Comparison of ENCODE assay signal across 8 cellular contexts in the genomic region with DNA sequence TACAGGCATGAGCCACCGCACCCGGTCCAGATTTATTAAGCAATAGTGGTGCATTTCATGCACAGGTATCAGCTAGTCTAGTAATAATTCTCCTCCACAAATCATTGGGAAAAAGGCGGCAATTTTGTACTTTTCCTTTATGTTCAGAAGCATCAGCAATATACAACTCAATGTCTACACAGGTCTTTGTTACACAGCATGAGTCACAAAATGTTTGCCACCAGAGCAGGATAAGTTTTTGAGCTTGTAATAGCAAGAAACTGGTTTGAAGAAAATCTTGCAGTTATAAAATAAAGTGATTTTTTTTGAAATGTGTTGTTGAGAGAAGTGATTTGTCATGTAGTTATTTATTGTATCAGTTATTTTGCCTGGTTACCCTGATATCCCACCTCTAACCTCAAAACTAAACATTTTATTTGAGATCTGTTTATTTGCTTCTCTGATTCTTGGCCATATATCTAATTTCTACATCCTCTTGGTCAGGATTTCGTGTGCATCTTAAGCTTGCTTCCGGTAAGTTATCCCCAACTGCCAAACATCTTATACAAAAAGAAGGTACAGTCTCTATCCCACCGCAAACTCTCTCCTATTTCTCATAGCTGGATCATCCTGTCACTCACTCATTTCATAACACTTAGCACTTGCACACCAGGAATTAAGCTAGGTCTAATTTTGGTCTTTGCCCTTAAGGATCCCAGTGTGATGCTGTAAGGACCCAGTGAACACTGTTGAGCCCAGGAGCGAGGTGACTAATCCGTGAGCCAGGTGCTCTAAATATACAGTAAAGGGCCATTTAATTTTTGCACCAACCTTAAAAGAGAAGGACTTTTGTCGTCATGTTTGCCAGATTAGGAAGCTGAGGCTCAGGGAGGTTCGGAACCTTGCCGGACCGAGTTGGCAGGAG. TPM values are rescaled to one million over a fixed set of nuclear protein-coding genes. Genes with fewer than 3 reads are reported as not detected.
DNase-seq lines count a peak whose midpoint lies in the region; FAIRE-seq and TF ChIP-seq lines count a peak whose summit lies in the region.

No MANE protein-coding gene starts in this region.

- H3K9ac ChIP-seq in endothelial cell of umbilical vein (replicated peaks; ENCODE audit: extremely low read depth, insufficient read depth, low read length) = no peak overlapping the region

- no peaks in the 10 kb centered on the region for H3K9me1 ChIP-seq in endothelial cell of umbilical vein (replicated peaks; ENCODE audit: control insufficient read depth, extremely low read depth, insufficient read depth, low read length)

- H3K9me3 ChIP-seq in endothelial cell of umbilical vein (replicated peaks; ENCODE audit: control insufficient read depth, insufficient read depth, low read length) = no peaks in the 10 kb centered on the region
- no peaks in the 10 kb centered on the region for H3K9me3 ChIP-seq in prostate gland

- H3K4me2 ChIP-seq in endothelial cell of umbilical vein (ENCODE audit: insufficient read depth, low read length) = peak overlapping the region; percentile 81

- TF ChIP-seq CTCF in endothelial cell of umbilical vein (IDR thresholded peaks at IDR 0.05; ENCODE audit: extremely low read depth in 1 of 2, insufficient read depth in 1 of 2, low read depth in 1 of 2, low read length in 2 of 2) = no peak
- TF ChIP-seq CTCF in prostate gland (IDR thresholded peaks at IDR 0.05) = no peak

- H3K4me1 ChIP-seq in endothelial cell of umbilical vein (ENCODE audit: control insufficient read depth, extremely low read depth, insufficient read depth, low read length) (peaks cover 28% of the 10 kb centered on the region), prostate gland (replicated peaks) (peaks cover 3% of the 10 kb centered on the region)

- H3K36me3 ChIP-seq in endothelial cell of umbilical vein (ENCODE audit: control insufficient read depth in 2 of 2, extremely low read depth in 1 of 2, insufficient read depth in 2 of 2, low read length in 2 of 2) (no peaks in the 10 kb centered on the region), prostate gland (no peaks in the 10 kb centered on the region)

- DNase-seq in NCI-H1092 treated with DMSO at 0.1 percent for 48 hours (lab: John Stamatoyannopoulos, UW) (peak; percentile 46), NCI-H1092 (lab: John Stamatoyannopoulos, UW) (no peak), NCI-H82 treated with DMSO at 0.1 percent for 48 hours (lab: John Stamatoyannopoulos, UW; ENCODE audit: unreplicated experiment) (peak; percentile 63), endothelial cell of umbilical vein (ENCODE audit: low read depth, low spot score) (no peak), prostate gland (ENCODE audit: low spot score) (no peak), HuH-7 (ENCODE audit: low spot score) (no peak), T-helper 9 cell (no peak), epidermal melanocyte (ENCODE audit: insufficient read length, low spot score) (no peak)

- peak overlapping the region; percentile 64 for H2AFZ ChIP-seq in endothelial cell of umbilical vein (ENCODE audit: low read depth, low read length)

- no peaks in the 10 kb centered on the region for H3K79me2 ChIP-seq in endothelial cell of umbilical vein (ENCODE audit: control insufficient read depth, insufficient read depth, low read length)

- no TSS peak for BruUV-seq in endothelial cell of umbilical vein (replicated peaks; lab: Mats Ljungman, UMichigan)

- POLR2A ChIA-PET in endothelial cell of umbilical vein (lab: Charles Lee) = interaction anchor here (1.0 to 1.1 kb wide), 2 partner anchors 10 to 13 kb away, joined by 3 read pairs; no protein-coding TSS in a partner anchor

- intact Hi-C loops in endothelial cell of umbilical vein (cut with micrococcal nuclease) (loop anchor here (2.0 kb wide), 1 partner anchor 16 kb away; a partner anchor contains a TSS), prostate gland (cut with DNase I) (no loop called here)

- no peak overlapping the region for H3K27ac ChIP-seq in endothelial cell of umbilical vein (ENCODE audit: insufficient read depth, low read depth, low read length)
- peak overlapping the region; percentile 3 to 30 for H3K27ac ChIP-seq in prostate gland

- FAIRE-seq in endothelial cell of umbilical vein (lab: Jason Lieb, UNC) = no peak

- CTCF ChIA-PET in endothelial cell of umbilical vein (lab: Charles Lee) = interaction anchor here (0.9 to 2.0 kb wide), 12 partner anchors 10 to 234 kb away, joined by 3 to 8 read pairs (median 4); a partner anchor contains a TSS

- dilution Hi-C loops in endothelial cell of umbilical vein (cut with MboI; ENCODE audit: extremely low pct_ligation_motif_present, low sequenced_read_pairs) = no loop called here

- WGBS in prostate gland = 51% methylated on average over 12 of the region's 12 CpGs

- H4K20me1 ChIP-seq in endothelial cell of umbilical vein (replicated peaks; ENCODE audit: control insufficient read depth, extremely low read depth, insufficient read depth, low read length) = no peaks in the 10 kb centered on the region

- H3K4me3 ChIP-seq in endothelial cell of umbilical vein (replicated peaks in 1 of 3; ENCODE audit: insufficient read depth in 1 of 3, low read depth in 1 of 3, low read length in 3 of 3) (peak overlapping the region in 2 of 3 experiments; percentile 63 to 79), prostate gland (peak overlapping the region; percentile 38)

- TF ChIP-seq POLR2A in endothelial cell of umbilical vein (IDR thresholded peaks at IDR 0.05; ENCODE audit: low read depth, low read length) = no peak
- TF ChIP-seq POLR2A in prostate gland (IDR thresholded peaks at IDR 0.05) = no peak

- H3K27me3 ChIP-seq in endothelial cell of umbilical vein (ENCODE audit: control insufficient read depth in 2 of 2, insufficient read depth in 2 of 2, low read length in 2 of 2) = peaks cover 10 to 15% of the 10 kb centered on the region in 2 experiments
- no peaks in the 10 kb centered on the region for H3K27me3 ChIP-seq in prostate gland (replicated peaks; ENCODE audit: insufficient read depth)

TF ChIP-seq in endothelial cell of umbilical vein, 7 proteins besides CTCF, POLR2A, EP300 and RAD21 (continues in another document):
- TF ChIP-seq FOS (IDR thresholded peaks at IDR 0.05; ENCODE audit: borderline replicate concordance, insufficient read depth, low read length) = no peak
- no peak for TF ChIP-seq GATA2 (IDR thresholded peaks at IDR 0.05; ENCODE audit: insufficient read depth, insufficient read length, low read depth, low read length)
- TF ChIP-seq JUN (IDR thresholded peaks at IDR 0.05; ENCODE audit: borderline replicate concordance, insufficient read depth, insufficient read length, low read depth) = no peak

RNA-seq across cellular contexts. Expression of a gene that starts 4.5 kb away (rescaled TPM):
- total RNA-seq in endothelial cell of umbilical vein (4.6 and 5.8 TPM in 2 replicates), prostate gland (1 to 10 TPM; 1.8 to 8.9 TPM)
- 2.3 and 2.6 TPM in 2 replicates for polyA plus RNA-seq in endothelial cell of umbilical vein
- 2.0 and 2.2 TPM in 2 replicates for polyA plus RNA-seq in endothelial cell of umbilical vein (2011; cell fraction: cytosol; rRNA removed)
- 1.1 and 1.4 TPM in 2 replicates for polyA plus RNA-seq in endothelial cell of umbilical vein (2011; cell fraction: nucleus; rRNA removed)
- 3.5 and 3.8 TPM in 2 replicates for polyA plus RNA-seq in endothelial cell of umbilical vein (2012)
- 2.9 and 3.6 TPM in 2 replicates for polyA minus RNA-seq in endothelial cell of umbilical vein
- polyA minus RNA-seq in endothelial cell of umbilical vein (2011; cell fraction: cytosol; rRNA and poly(A)+ RNA removed) = not detected
- 0.43 and 0.87 TPM in 2 replicates for polyA minus RNA-seq in endothelial cell of umbilical vein (2011; cell fraction: nucleus; rRNA and poly(A)+ RNA removed)

RNA-seq across cellular contexts. Expression of a gene that starts 15.0 kb away (rescaled TPM):
- total RNA-seq in endothelial cell of umbilical vein = 34.6 and 36.6 TPM in 2 replicates
- 20.6 and 21.9 TPM in 2 replicates for polyA plus RNA-seq in endothelial cell of umbilical vein
- 27.4 and 37.7 TPM in 2 replicates for polyA plus RNA-seq in endothelial cell of umbilical vein (2011; cell fraction: cytosol; rRNA removed)
- polyA plus RNA-seq in endothelial cell of umbilical vein (2011; cell fraction: nucleus; rRNA removed) = 31.1 and 41.8 TPM in 2 replicates
- 12.1 and 20.7 TPM in 2 replicates for polyA plus RNA-seq in endothelial cell of umbilical vein (2012)
- polyA minus RNA-seq in endothelial cell of umbilical vein = 15.4 and 20.8 TPM in 2 replicates
- 35.0 TPM for polyA minus RNA-seq in endothelial cell of umbilical vein (2011; cell fraction: cytosol; rRNA and poly(A)+ RNA removed)
- polyA minus RNA-seq in endothelial cell of umbilical vein (2011; cell fraction: nucleus; rRNA and poly(A)+ RNA removed) = 10.6 and 18.3 TPM in 2 replicates
- total RNA-seq in prostate gland = 10 to 100 TPM in 1 of 2 donors, 1 to 10 TPM in 1; 1.2 to 11.2 TPM

RNA-seq across cellular contexts. Expression of a gene that starts 15.2 kb away (rescaled TPM):
- total RNA-seq in endothelial cell of umbilical vein (117 and 124 TPM in 2 replicates), prostate gland (100 to 1,000 TPM; 117 to 148 TPM)
- 142 and 155 TPM in 2 replicates for polyA plus RNA-seq in endothelial cell of umbilical vein
- 139 and 142 TPM in 2 replicates for polyA plus RNA-seq in endothelial cell of umbilical vein (2011; cell fraction: cytosol; rRNA removed)
- polyA plus RNA-seq in endothelial cell of umbilical vein (2011; cell fraction: nucleus; rRNA removed) = 301 and 322 TPM in 2 replicates
- 94.1 and 116 TPM in 2 replicates for polyA plus RNA-seq in endothelial cell of umbilical vein (2012)
- 296 and 312 TPM in 2 replicates for polyA minus RNA-seq in endothelial cell of umbilical vein
- 167 TPM for polyA minus RNA-seq in endothelial cell of umbilical vein (2011; cell fraction: cytosol; rRNA and poly(A)+ RNA removed)
- 108 and 136 TPM in 2 replicates for polyA minus RNA-seq in endothelial cell of umbilical vein (2011; cell fraction: nucleus; rRNA and poly(A)+ RNA removed)

RNA-seq across cellular contexts. Expression of a gene that starts 54.6 kb away (rescaled TPM):
- 64.3 and 70.7 TPM in 2 replicates for total RNA-seq in endothelial cell of umbilical vein
- polyA plus RNA-seq in endothelial cell of umbilical vein = 119 and 120 TPM in 2 replicates
- polyA plus RNA-seq in endothelial cell of umbilical vein (2011; cell fraction: cytosol; rRNA removed) = 107 and 108 TPM in 2 replicates
- 80.9 and 83.0 TPM in 2 replicates for polyA plus RNA-seq in endothelial cell of umbilical vein (2011; cell fraction: nucleus; rRNA removed)
- 71.2 and 74.6 TPM in 2 replicates for polyA plus RNA-seq in endothelial cell of umbilical vein (2012)
- 113 TPM in 2 replicates for polyA minus RNA-seq in endothelial cell of umbilical vein
- polyA minus RNA-seq in endothelial cell of umbilical vein (2011; cell fraction: cytosol; rRNA and poly(A)+ RNA removed) = 74.0 TPM
- 28.6 and 28.9 TPM in 2 replicates for polyA minus RNA-seq in endothelial cell of umbilical vein (2011; cell fraction: nucleus; rRNA and poly(A)+ RNA removed)
- 100 to 1,000 TPM; 108 to 135 TPM for total RNA-seq in prostate gland

RNA-seq across cellular contexts. Expression of a gene that starts 54.8 kb away (rescaled TPM):
- 41.5 and 48.4 TPM in 2 replicates for total RNA-seq in endothelial cell of umbilical vein
- polyA plus RNA-seq in endothelial cell of umbilical vein = 75.7 and 94.0 TPM in 2 replicates
- polyA plus RNA-seq in endothelial cell of umbilical vein (2011; cell fraction: cytosol; rRNA removed) = 34.4 and 37.7 TPM in 2 replicates
- polyA plus RNA-seq in endothelial cell of umbilical vein (2011; cell fraction: nucleus; rRNA removed) = 19.7 and 23.1 TPM in 2 replicates
- 36.8 and 38.3 TPM in 2 replicates for polyA plus RNA-seq in endothelial cell of umbilical vein (2012)
- polyA minus RNA-seq in endothelial cell of umbilical vein = 80.1 and 89.1 TPM in 2 replicates
- polyA minus RNA-seq in endothelial cell of umbilical vein (2011; cell fraction: cytosol; rRNA and poly(A)+ RNA removed) = 13.4 TPM
- 17.0 and 20.1 TPM in 2 replicates for polyA minus RNA-seq in endothelial cell of umbilical vein (2011; cell fraction: nucleus; rRNA and poly(A)+ RNA removed)
- total RNA-seq in prostate gland = 10 to 100 TPM; 40.4 to 50.4 TPM

Comparison
In these comparisons a context has a peak if more than half of its experiments do, and no peak if none do; other contexts are left out.
1. DNase-seq: peak in NCI-H1092 treated with DMSO at 0.1 percent for 48 hours (single experiment) and NCI-H82 treated with DMSO at 0.1 percent for 48 hours (single experiment); none in NCI-H1092 (single experiment), endothelial cell of umbilical vein (single experiment), prostate gland (single experiment), HuH-7 (single experiment), T-helper 9 cell (single experiment) and epidermal melanocyte (single experiment).